25 cellular contexts compared by ENCODE assay signal in genomic region chr2:96449174-96449573, GRCh38. TPM values are rescaled to one million over a fixed set of nuclear protein-coding genes. Genes with fewer than 3 reads are reported as not detected.
A peak's percentile ranks its signal among the peaks of the same experiment; 100 is the strongest.
DNase-seq lines count a peak whose midpoint lies in the region; ATAC-seq, FAIRE-seq and TF ChIP-seq lines count a peak whose summit lies in the region.
"Had no signal": no experiment of that assay in that cellular context is flagged by ENCODE, and none has a peak within 500 bp of the region (broad histone marks: within the 10 kb centered on the region; RNA-seq: fewer than 3 reads in every experiment).

No MANE protein-coding gene starts in this region.

- POLR2A ChIA-PET in K562 (lab: Yijun Ruan, JAX), result no interaction called here
- POLR2A ChIA-PET in OCI-LY7 (lab: Charles Lee), result no interaction called here

- H3K4me1 ChIP-seq in cardiac muscle cell (ENCODE audit: low read depth), result peaks cover 10% of the 10 kb centered on the region
- no peaks in the 10 kb centered on the region for H3K4me1 ChIP-seq in right atrium auricular region
- H3K4me1 ChIP-seq in K562 (replicated peaks in 1 of 2; ENCODE audit: control insufficient read depth in 2 of 2, insufficient read depth in 2 of 2, low read length in 2 of 2), result no peaks in the 10 kb centered on the region
- no peaks in the 10 kb centered on the region for H3K4me1 ChIP-seq in OCI-LY7 (ENCODE audit: insufficient read depth, low read length, poor library complexity, severe bottlenecking)
- H3K4me1 ChIP-seq: A549, HAP-1 had no signal

- TF ChIP-seq RAD21 in K562 (CRISPR knock-in tag; conservative IDR thresholded peaks at IDR 0.05 in 1 of 2, IDR thresholded peaks at IDR 0.05 in 1 of 2), result no peak

- no peaks in the 10 kb centered on the region for H3K36me3 ChIP-seq in cardiac muscle cell
- H3K36me3 ChIP-seq in right atrium auricular region, result no peaks in the 10 kb centered on the region
- H3K36me3 ChIP-seq in K562 (ENCODE audit: control insufficient read depth, insufficient read depth, low read length), result no peaks in the 10 kb centered on the region
- no peaks in the 10 kb centered on the region for H3K36me3 ChIP-seq in OCI-LY7 (ENCODE audit: insufficient read depth, low read length)
- H3K36me3 ChIP-seq: HAP-1 had no signal

- CTCF ChIA-PET in Calu3 (lab: Charles Lee), result no interaction called here
- CTCF ChIA-PET in K562 (lab: Yijun Ruan, JAX; ENCODE audit: low intra/inter-chr PET ratio), result no interaction called here
- CTCF ChIA-PET in OCI-LY7 (lab: Charles Lee; ENCODE audit: unreplicated experiment), result no interaction called here

- H3K27ac Mint-ChIP-seq in Calu3 (ENCODE audit: unreplicated experiment), result peak overlapping the region; percentile 0
- H3K27ac Mint-ChIP-seq: CD4-positive, alpha-beta T cell; IgD-negative memory B cell had no signal

- no peak overlapping the region for H3K4me2 ChIP-seq in K562 (ENCODE audit: insufficient read depth, low read length)
- H3K4me2 ChIP-seq in OCI-LY7 (ENCODE audit: low read length), result no peak overlapping the region
- H3K4me2 ChIP-seq: A549 had no signal

- no peak for TF ChIP-seq EP300 in K562 (IDR thresholded peaks at IDR 0.05; ENCODE audit: low read length)

- H3K9me2 ChIP-seq in OCI-LY7 (ENCODE audit: insufficient read depth, low read length), result no peaks in the 10 kb centered on the region

- H3K27ac ChIP-seq in cardiac muscle cell (peak overlapping the region; percentile 89), right atrium auricular region (no peak overlapping the region), K562 (ENCODE audit: extremely low read depth, low read depth, low read length) (no peak overlapping the region), OCI-LY7 (ENCODE audit: low read depth, low read length, poor library complexity, severe bottlenecking) (no peak overlapping the region)
- H3K27ac ChIP-seq: 22Rv1, A549, C4-2B, GM23248 had no signal

- ATAC-seq in K562, result no peak
- no peak for ATAC-seq in GM21717 (IDR thresholded peaks at IDR 0.05; ENCODE audit: unreplicated experiment)
- ATAC-seq: A549, HepG2 had no signal

- DNase-seq in cardiac muscle cell (ENCODE audit: low read depth in 1 of 2, low spot score in 1 of 2) (no peak), right atrium auricular region (ENCODE audit: low spot score) (no peak), Calu3 (no peak), K562 (ENCODE audit: extremely low read depth in 1 of 4, low spot score in 3 of 4) (no peak), OCI-LY7 (ENCODE audit: low spot score) (no peak)
- no peak for DNase-seq in activated CD4-positive, alpha-beta T cell treated with anti-CD3 and anti-CD28 coated beads for 1 hour
- DNase-seq: AML-193; CD4-positive, alpha-beta T cell; DMS 273 treated with DMSO at 0.1 percent for 48 hours; DMS53; DND-41; EL; GM23248 had no signal

- no peak overlapping the region for H3K4me3 ChIP-seq in cardiac muscle cell
- H3K4me3 ChIP-seq in right atrium auricular region, result no peak overlapping the region
- H3K4me3 ChIP-seq in K562, result no peak overlapping the region
- no peak overlapping the region for H3K4me3 ChIP-seq in OCI-LY7 (ENCODE audit: low read depth, low read length, poor library complexity, severe bottlenecking)
- H3K4me3 ChIP-seq: A549, GM23248, HAP-1 had no signal

- H3K36me3 Mint-ChIP-seq in Calu3 (ENCODE audit: insufficient read depth, unreplicated experiment), result no peaks in the 10 kb centered on the region
- H3K36me3 Mint-ChIP-seq: IgD-negative memory B cell had no signal

- WGBS in K562 (ENCODE audit: insufficient coverage, low coverage, missing lambda C conversion rate), result 0% methylated on average over 2 of the region's 2 CpGs

- no peak overlapping the region for H3K9ac ChIP-seq in K562 (ENCODE audit: insufficient read depth in 1 of 2, low read depth in 2 of 2, low read length in 2 of 2)
- H3K9ac ChIP-seq: GM23248 had no signal

- TF ChIP-seq POLR2A in K562 (conservative IDR thresholded peaks at IDR 0.05), result no peak

- intact Hi-C loops in Calu3 (cut with micrococcal nuclease; ENCODE audit: unreplicated experiment), result no loop called here
- intact Hi-C loops in K562 (cut with micrococcal nuclease), result no loop called here
- intact Hi-C loops in OCI-LY7 (cut with micrococcal nuclease; ENCODE audit: unreplicated experiment), result no loop called here

- FAIRE-seq in K562 (lab: Jason Lieb, UNC), result no peak
- FAIRE-seq: A549, G401.6, GM12891, GM19239, HepG2 had no signal

- no peak overlapping the region for H3K4me3 Mint-ChIP-seq in Calu3 (ENCODE audit: low read depth, unreplicated experiment)
- H3K4me3 Mint-ChIP-seq: CD4-positive, alpha-beta T cell; IgD-negative memory B cell had no signal

- peaks cover 25% of the 10 kb centered on the region for H3K4me1 Mint-ChIP-seq in Calu3 (ENCODE audit: low read depth, unreplicated experiment)
- H3K4me1 Mint-ChIP-seq: IgD-negative memory B cell had no signal

- TF ChIP-seq CTCF in cardiac muscle cell (IDR thresholded peaks at IDR 0.05; ENCODE audit: low read depth, low read length), result no peak
- no peak for TF ChIP-seq CTCF in right atrium auricular region (IDR thresholded peaks at IDR 0.05)
- TF ChIP-seq CTCF in Calu3 (IDR thresholded peaks at IDR 0.05; ENCODE audit: unreplicated experiment), result no peak
- no peak for TF ChIP-seq CTCF in K562 (IDR thresholded peaks at IDR 0.05 in 2 of 3, conservative IDR thresholded peaks at IDR 0.05 in 1 of 3; ENCODE audit: insufficient read depth in 2 of 3, low read depth in 1 of 3, low read length in 3 of 3)
- TF ChIP-seq CTCF in OCI-LY7 (conservative IDR thresholded peaks at IDR 0.05; ENCODE audit: low read length), result no peak

- BruUV-seq in Calu3 (replicated peaks; lab: Mats Ljungman, UMichigan), result no TSS peak
- no TSS peak for BruUV-seq in K562 (replicated peaks; lab: Mats Ljungman, UMichigan)
- no TSS peak for BruUV-seq in OCI-LY7 (replicated peaks; lab: Mats Ljungman, UMichigan)

- H3K27me3 ChIP-seq in cardiac muscle cell (no peaks in the 10 kb centered on the region), right atrium auricular region (no peaks in the 10 kb centered on the region), K562 (ENCODE audit: control insufficient read depth in 2 of 2, insufficient read depth in 2 of 2, low read length in 2 of 2) (peaks cover 7 to 19% of the 10 kb centered on the region in 2 experiments; a peak in 4 of 5 replicates)

- no peaks in the 10 kb centered on the region for H3K27me3 Mint-ChIP-seq in Calu3 (ENCODE audit: unreplicated experiment)
- H3K27me3 Mint-ChIP-seq: CD4-positive, alpha-beta T cell; IgD-negative memory B cell had no signal

- H2AFZ ChIP-seq in K562 (ENCODE audit: low read depth, low read length) (no peak overlapping the region), OCI-LY7 (ENCODE audit: low read length) (no peak overlapping the region)
- H2AFZ ChIP-seq: GM23248 had no signal

- no peaks in the 10 kb centered on the region for H3K9me1 ChIP-seq in K562 (ENCODE audit: control insufficient read depth, insufficient read depth, low read length)

- H4K20me1 ChIP-seq in K562 (replicated peaks; ENCODE audit: control insufficient read depth, insufficient read depth, low read length) (no peaks in the 10 kb centered on the region), OCI-LY7 (ENCODE audit: insufficient read depth, low read length) (no peaks in the 10 kb centered on the region)

- H3K9me3 ChIP-seq in cardiac muscle cell (ENCODE audit: low read depth), result no peaks in the 10 kb centered on the region
- H3K9me3 ChIP-seq in right atrium auricular region, result no peaks in the 10 kb centered on the region
- H3K9me3 ChIP-seq in K562 (replicated peaks; ENCODE audit: control insufficient read depth, insufficient read depth, low read depth, low read length), result no peaks in the 10 kb centered on the region
- H3K9me3 ChIP-seq in OCI-LY7 (ENCODE audit: low read length), result no peaks in the 10 kb centered on the region
- H3K9me3 ChIP-seq: A549, HAP-1 had no signal

- in situ Hi-C loops in K562 (cut with MboI), result no loop called here

- H3K9me3 Mint-ChIP-seq in Calu3 (ENCODE audit: low read depth, unreplicated experiment), result peaks cover 2% of the 10 kb centered on the region
- H3K9me3 Mint-ChIP-seq: CD4-positive, alpha-beta T cell; IgD-negative memory B cell had no signal

- H3K79me2 ChIP-seq in K562 (ENCODE audit: control insufficient read depth, insufficient read depth, low read length) (no peaks in the 10 kb centered on the region), OCI-LY7 (ENCODE audit: insufficient read depth, low read depth, low read length) (no peaks in the 10 kb centered on the region)

TF ChIP-seq in K562, 482 proteins besides CTCF, POLR2A, EP300 and RAD21 (continues in another document):
- no peak for TF ChIP-seq BRCA1 (IDR thresholded peaks at IDR 0.05)
- TF ChIP-seq BRCA1 (CRISPR knock-in tag; IDR thresholded peaks at IDR 0.05), result no peak

RNA-seq across cellular contexts. Expression of gene NEURL3, which starts 56.0 kb away (rescaled TPM):
- total RNA-seq in cardiac muscle cell, result not detected in 2 replicates
- not detected in 2 replicates for polyA plus RNA-seq in cardiac muscle cell
- not detected for total RNA-seq in right atrium auricular region
- total RNA-seq in Calu3 (2022), result 18.5 and 19.7 TPM in 2 replicates
- not detected in 2 replicates for total RNA-seq in K562 (2011; cell fraction: chromatin; rRNA removed; ENCODE audit: low replicate concordance)
- total RNA-seq in K562 (2011; cell fraction: nucleolus; rRNA removed), result not detected in 2 replicates
- not detected in 2 replicates for total RNA-seq in K562 (2011; cell fraction: nucleoplasm; rRNA removed)
- not detected in 2 replicates for total RNA-seq in K562 (2014; rRNA removed)
- not detected in 2 replicates for total RNA-seq in K562 (2014; rRNA removed; fragmentation: Illumina TruSeq; extraction: Trizol)
- not detected in 2 replicates for total RNA-seq in K562 (2015; rRNA removed; fragmentation: Illumina TruSeq; extraction: Trizol)
- total RNA-seq in K562 (2021), result not detected in 2 replicates
- polyA plus RNA-seq in K562 (2011; rRNA removed), result not detected in 2 replicates
- not detected in 2 replicates for polyA plus RNA-seq in K562 (2011; cell fraction: cytosol; rRNA removed)
- polyA plus RNA-seq in K562 (2011; cell fraction: nucleus; rRNA removed), result not detected in 2 replicates
- not detected in 2 replicates for polyA plus RNA-seq in K562 (2012)
- polyA plus RNA-seq in K562 (2014; fragmentation: Illumina TruSeq; extraction: Trizol), result not detected in 2 replicates
- polyA plus RNA-seq in K562 (2014; fragmentation: Nextera tagmentation; extraction: Ambion mirVana), result not detected
- polyA plus RNA-seq in K562 (2014; rRNA removed), result not detected in 2 replicates
- not detected in 2 replicates for polyA minus RNA-seq in K562 (2011; rRNA and poly(A)+ RNA removed)
- not detected in 2 replicates for polyA minus RNA-seq in K562 (2011; cell fraction: cytosol; rRNA and poly(A)+ RNA removed)
- not detected in 2 replicates for polyA minus RNA-seq in K562 (2011; cell fraction: nucleus; rRNA and poly(A)+ RNA removed)
- not detected in 2 replicates for total RNA-seq in OCI-LY7 (2014; rRNA removed; shearing (Covaris generic))
- total RNA-seq in OCI-LY7 (2022), result not detected in 2 replicates
- total RNA-seq: CD4-positive, alpha-beta T cell; GM23248; H4 had no signal
- polyA plus RNA-seq: BJ, GM23248, IgD-negative memory B cell had no signal

Comparison
In these comparisons a context has a peak if more than half of its experiments do, and no peak if none do; other contexts are left out.
1. RNA of gene NEURL3, which starts 56.0 kb away (total RNA-seq): 18.5 to 19.7 TPM in Calu3; not detected in cardiac muscle cell, not detected in right atrium auricular region, not detected in K562 and not detected in OCI-LY7; every median in the first group is over 10 times any median in the second.